ENCODE assay signal across 1 cellular context in the genomic region with DNA sequence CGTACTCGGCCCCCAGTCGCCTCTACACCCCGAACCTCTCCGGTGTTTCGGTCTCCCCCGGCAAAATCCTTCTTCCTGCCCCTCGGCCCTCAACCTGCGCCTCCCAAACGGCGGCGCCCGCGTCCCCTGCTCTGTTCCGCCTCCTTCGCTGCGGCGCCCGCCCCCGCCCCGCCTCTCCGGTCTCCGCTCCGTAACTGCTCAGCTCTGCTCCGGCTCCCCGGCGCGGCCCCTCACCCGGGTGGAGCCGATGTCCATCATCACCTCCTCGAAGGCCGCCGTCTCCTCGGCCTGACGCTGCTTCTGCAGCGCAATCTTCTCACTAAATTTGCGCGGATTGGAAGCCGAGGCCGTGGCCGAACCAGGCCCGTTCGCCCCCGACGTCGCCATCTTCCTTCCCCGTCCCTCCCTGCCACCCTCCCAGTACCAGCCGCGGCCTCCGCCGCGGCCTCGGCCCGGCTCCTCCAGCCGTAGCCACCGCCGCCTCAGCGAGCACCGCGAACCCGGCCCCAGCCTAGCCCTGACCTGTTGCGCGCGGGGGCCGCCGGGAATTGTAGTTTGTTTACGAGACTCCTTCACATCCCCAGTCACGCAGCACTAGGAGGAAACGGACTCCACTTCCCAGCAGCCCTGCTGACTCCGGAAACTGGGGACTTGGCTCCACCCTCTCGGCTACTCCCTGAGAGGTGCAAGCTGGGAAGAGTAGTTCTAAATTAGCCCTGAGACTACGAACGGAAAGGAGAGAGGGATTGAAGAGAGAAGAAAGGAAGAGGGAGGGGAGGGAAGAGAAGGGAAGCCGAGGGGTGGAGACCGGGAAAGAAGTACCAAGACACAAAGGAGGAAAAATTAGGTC.
TF ChIP-seq lines count a peak whose summit lies in the region.

A gene with protein sequence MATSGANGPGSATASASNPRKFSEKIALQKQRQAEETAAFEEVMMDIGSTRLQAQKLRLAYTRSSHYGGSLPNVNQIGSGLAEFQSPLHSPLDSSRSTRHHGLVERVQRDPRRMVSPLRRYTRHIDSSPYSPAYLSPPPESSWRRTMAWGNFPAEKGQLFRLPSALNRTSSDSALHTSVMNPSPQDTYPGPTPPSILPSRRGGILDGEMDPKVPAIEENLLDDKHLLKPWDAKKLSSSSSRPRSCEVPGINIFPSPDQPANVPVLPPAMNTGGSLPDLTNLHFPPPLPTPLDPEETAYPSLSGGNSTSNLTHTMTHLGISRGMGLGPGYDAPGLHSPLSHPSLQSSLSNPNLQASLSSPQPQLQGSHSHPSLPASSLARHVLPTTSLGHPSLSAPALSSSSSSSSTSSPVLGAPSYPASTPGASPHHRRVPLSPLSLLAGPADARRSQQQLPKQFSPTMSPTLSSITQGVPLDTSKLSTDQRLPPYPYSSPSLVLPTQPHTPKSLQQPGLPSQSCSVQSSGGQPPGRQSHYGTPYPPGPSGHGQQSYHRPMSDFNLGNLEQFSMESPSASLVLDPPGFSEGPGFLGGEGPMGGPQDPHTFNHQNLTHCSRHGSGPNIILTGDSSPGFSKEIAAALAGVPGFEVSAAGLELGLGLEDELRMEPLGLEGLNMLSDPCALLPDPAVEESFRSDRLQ (minus strand): TSS at position 502 of the 850 bp plus-strand sequence. CDS start 115 bp downstream, at position 387.

TF ChIP-seq in SK-N-SH treated with all-trans-retinoic acid at 6 μM for 48 hours, 23 proteins besides CTCF, POLR2A, EP300 and RAD21 (continued from another document):
- TF ChIP-seq PATZ1 (CRISPR knock-in tag; IDR thresholded peaks at IDR 0.05; ENCODE audit: borderline replicate concordance) (peak; percentile 50; the same call in 1 of the 2 replicates), ISL1 (CRISPR knock-in tag; IDR thresholded peaks at IDR 0.05) (no peak), RARB (CRISPR knock-in tag; IDR thresholded peaks at IDR 0.05) (0 out of 2 replicates have a peak, but pooled peaks have one; percentile 47), ESRRG (CRISPR knock-in tag; IDR thresholded peaks at IDR 0.05) (no peak), ZNF70 (CRISPR knock-in tag; IDR thresholded peaks at IDR 0.05) (no peak; the same call in 1 of the 2 replicates), OSR1 (CRISPR knock-in tag; IDR thresholded peaks at IDR 0.05) (no peak), ZFP3 (CRISPR knock-in tag; IDR thresholded peaks at IDR 0.05) (peak; percentile 72), TCF4 (CRISPR knock-in tag; IDR thresholded peaks at IDR 0.05; ENCODE audit: borderline replicate concordance) (no peak)
